Comparison of ENCODE assay signal across 8 cellular contexts in genomic region chr1:201408176-201408814, GRCh38. TPM values are rescaled to one million over a fixed set of nuclear protein-coding genes. Genes with fewer than 3 reads are reported as not detected.
DNase-seq lines count a peak whose midpoint lies in the region; ATAC-seq and TF ChIP-seq lines count a peak whose summit lies in the region.

No MANE protein-coding gene starts in this region.

- H3K9ac ChIP-seq in GM23248 = no peak overlapping the region

- no peaks in the 10 kb centered on the region for H3K79me2 ChIP-seq in GM23248 (ENCODE audit: insufficient read depth)

- TF ChIP-seq CTCF in chondrocyte (IDR thresholded peaks at IDR 0.05) = peak; percentile 89

- ATAC-seq in GM19351 (IDR thresholded peaks at IDR 0.05; ENCODE audit: unreplicated experiment) = no peak

- H3K27me3 Mint-ChIP-seq in chondrocyte (ENCODE audit: low read depth) = peaks cover 7% of the 10 kb centered on the region

- H2AFZ ChIP-seq in GM23248 = no peak overlapping the region

- H3K4me3 Mint-ChIP-seq in chondrocyte (ENCODE audit: unreplicated experiment) = no peak overlapping the region

- H4K20me1 ChIP-seq in GM23248 (ENCODE audit: insufficient read depth) = no peaks in the 10 kb centered on the region

- no peak overlapping the region for H3K27ac ChIP-seq in GM23248

- H3K4me1 ChIP-seq in GM23248 (ENCODE audit: insufficient read depth) = no peaks in the 10 kb centered on the region

- in situ Hi-C loops in GM23248 (cut with MboI) = no loop called here

- peak overlapping the region; percentile 64 for H3K27ac Mint-ChIP-seq in chondrocyte (ENCODE audit: unreplicated experiment)

- H3K9me3 ChIP-seq in GM23248 (ENCODE audit: low read depth) = no peaks in the 10 kb centered on the region

- peaks cover 8% of the 10 kb centered on the region for H3K36me3 Mint-ChIP-seq in chondrocyte (ENCODE audit: low read depth)

- H3K36me3 ChIP-seq in GM23248 (ENCODE audit: low read depth) = no peaks in the 10 kb centered on the region

- no peaks in the 10 kb centered on the region for H3K9me2 ChIP-seq in GM23248 (ENCODE audit: insufficient read depth)

- H3K4me2 ChIP-seq in GM23248 (ENCODE audit: unreplicated experiment) = no peak overlapping the region

- 37 to 39% methylated on average over 11 of the region's 11 CpGs for WGBS in GM23248 (ENCODE audit: low coverage in 1 of 2, low lambda C conversion rate in 2 of 2, missing lambda C conversion rate in 2 of 2), 2 experiments

- H3F3A ChIP-seq in GM23248 (ENCODE audit: insufficient read depth) = no peaks in the 10 kb centered on the region

- no peaks in the 10 kb centered on the region for H3K4me1 Mint-ChIP-seq in chondrocyte (ENCODE audit: low read depth)

- peaks cover 44% of the 10 kb centered on the region for H3K27me3 ChIP-seq in GM23248 (replicated peaks; ENCODE audit: insufficient read depth)

- no peaks in the 10 kb centered on the region for H3K9me3 Mint-ChIP-seq in chondrocyte (ENCODE audit: low read depth)

- H3K4me3 ChIP-seq in GM23248 = no peak overlapping the region

- DNase-seq in Ammon's horn (ENCODE audit: low spot score) (peak; percentile 76), GM23248 (peak; percentile 73), NCI-H226 (peak; percentile 48), chondrocyte (ENCODE audit: low spot score) (no peak), left kidney (ENCODE audit: low read depth, low spot score) (peak; percentile 89)
- DNase-seq in activated CD4-positive, alpha-beta T cell treated with anti-CD3 and anti-CD28 coated beads for 1 hour = peak; percentile 41
- peak; percentile 70 for DNase-seq in stimulated activated CD4-positive, alpha-beta T cell treated with anti-CD3 and anti-CD28 coated beads, Interleukin-4, amount 100 ng/mL, for 24 hours

RNA-seq across cellular contexts. Expression of gene LAD1, which starts 9.2 kb away (rescaled TPM):
- total RNA-seq in GM23248 (2014; rRNA removed; shearing (Covaris generic)) = not detected in 2 replicates
- not detected in 2 replicates for polyA plus RNA-seq in GM23248 (2016; fragmentation: Nextera tagmentation; extraction: Ambion mirVana)
- 0.17 to 0.34 TPM in 2 of 3 replicates, not detected in the other for total RNA-seq in chondrocyte

RNA-seq across cellular contexts. Expression of gene TNNI1, which starts 13.2 kb away (rescaled TPM):
- not detected in 2 replicates for total RNA-seq in GM23248 (2014; rRNA removed; shearing (Covaris generic))
- polyA plus RNA-seq in GM23248 (2016; fragmentation: Nextera tagmentation; extraction: Ambion mirVana) = 0.20 and 2.0 TPM in 2 replicates
- 8.0 to 10.0 TPM (median 8.8 TPM) in 3 replicates for total RNA-seq in chondrocyte

RNA-seq across cellular contexts. Expression of gene TNNT2, which starts 30.8 kb away (rescaled TPM):
- not detected in 2 replicates for total RNA-seq in GM23248 (2014; rRNA removed; shearing (Covaris generic))
- 1.7 TPM in 1 of 2 replicates, not detected in the other for polyA plus RNA-seq in GM23248 (2016; fragmentation: Nextera tagmentation; extraction: Ambion mirVana)
- total RNA-seq in chondrocyte = 20.3 to 21.6 TPM (median 21.2 TPM) in 3 replicates

Comparison
In these comparisons a context has a peak if more than half of its experiments do, and no peak if none do; other contexts are left out.
1. RNA of gene TNNT2, which starts 30.8 kb away (total RNA-seq): 20.3 to 21.6 TPM in chondrocyte; not detected in GM23248; every median in the first group is over 10 times any median in the second.